Comparison of ENCODE assay signal across 2 cellular contexts in genomic region chr1:207815913-207816312, GRCh38.
TF ChIP-seq lines count a peak whose summit lies in the region.

No MANE protein-coding gene starts in this region.

TF ChIP-seq in liver, 16 proteins besides CTCF, POLR2A, EP300 and RAD21 (continued from another document):
- TF ChIP-seq REST (IDR thresholded peaks at IDR 0.05) (no peak), JUND (IDR thresholded peaks at IDR 0.05) (no peak)

TF ChIP-seq in HepG2, 621 proteins besides CTCF, POLR2A, EP300 and RAD21 (continued from another document):
- TF ChIP-seq ZNF614 (CRISPR knock-in tag; IDR thresholded peaks at IDR 0.05; ENCODE audit: borderline replicate concordance) (no peak), ZNF724P (CRISPR knock-in tag; IDR thresholded peaks at IDR 0.05; ENCODE audit: borderline replicate concordance) (no peak), ZNF276 (CRISPR knock-in tag; IDR thresholded peaks at IDR 0.05; ENCODE audit: low read depth) (no peak), ZNF431 (CRISPR knock-in tag; IDR thresholded peaks at IDR 0.05; ENCODE audit: borderline replicate concordance, low read depth) (no peak), ZNF101 (CRISPR knock-in tag; IDR thresholded peaks at IDR 0.05; ENCODE audit: borderline replicate concordance, low read depth) (no peak), HOXA5 (CRISPR knock-in tag; IDR thresholded peaks at IDR 0.05) (no peak), ZHX1 (CRISPR knock-in tag; IDR thresholded peaks at IDR 0.05; ENCODE audit: low read depth) (no peak), THAP7 (CRISPR knock-in tag; IDR thresholded peaks at IDR 0.05) (no peak), HOXA7 (CRISPR knock-in tag; IDR thresholded peaks at IDR 0.05) (no peak), ZNF33A (CRISPR knock-in tag; IDR thresholded peaks at IDR 0.05; ENCODE audit: borderline replicate concordance) (no peak), TBP (CRISPR knock-in tag; IDR thresholded peaks at IDR 0.05) (no peak), YEATS4 (CRISPR knock-in tag; IDR thresholded peaks at IDR 0.05; ENCODE audit: borderline replicate concordance) (no peak), AHR (CRISPR knock-in tag; IDR thresholded peaks at IDR 0.05) (no peak), ZNF460 (CRISPR knock-in tag; IDR thresholded peaks at IDR 0.05; ENCODE audit: borderline replicate concordance) (no peak)
- TF ChIP-seq, protein P1, sequence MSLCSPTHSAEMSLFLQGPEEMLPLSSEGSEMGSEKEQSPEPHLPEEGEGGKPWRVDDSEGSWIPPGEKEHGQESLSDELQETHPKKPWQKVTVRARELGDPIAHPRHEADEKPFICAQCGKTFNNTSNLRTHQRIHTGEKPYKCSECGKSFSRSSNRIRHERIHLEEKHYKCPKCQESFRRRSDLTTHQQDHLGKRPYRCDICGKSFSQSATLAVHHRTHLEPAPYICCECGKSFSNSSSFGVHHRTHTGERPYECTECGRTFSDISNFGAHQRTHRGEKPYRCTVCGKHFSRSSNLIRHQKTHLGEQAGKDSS (CRISPR knock-in tag; IDR thresholded peaks at IDR 0.05; ENCODE audit: borderline replicate concordance, low read depth) = no peak
- TF ChIP-seq, protein P2, sequence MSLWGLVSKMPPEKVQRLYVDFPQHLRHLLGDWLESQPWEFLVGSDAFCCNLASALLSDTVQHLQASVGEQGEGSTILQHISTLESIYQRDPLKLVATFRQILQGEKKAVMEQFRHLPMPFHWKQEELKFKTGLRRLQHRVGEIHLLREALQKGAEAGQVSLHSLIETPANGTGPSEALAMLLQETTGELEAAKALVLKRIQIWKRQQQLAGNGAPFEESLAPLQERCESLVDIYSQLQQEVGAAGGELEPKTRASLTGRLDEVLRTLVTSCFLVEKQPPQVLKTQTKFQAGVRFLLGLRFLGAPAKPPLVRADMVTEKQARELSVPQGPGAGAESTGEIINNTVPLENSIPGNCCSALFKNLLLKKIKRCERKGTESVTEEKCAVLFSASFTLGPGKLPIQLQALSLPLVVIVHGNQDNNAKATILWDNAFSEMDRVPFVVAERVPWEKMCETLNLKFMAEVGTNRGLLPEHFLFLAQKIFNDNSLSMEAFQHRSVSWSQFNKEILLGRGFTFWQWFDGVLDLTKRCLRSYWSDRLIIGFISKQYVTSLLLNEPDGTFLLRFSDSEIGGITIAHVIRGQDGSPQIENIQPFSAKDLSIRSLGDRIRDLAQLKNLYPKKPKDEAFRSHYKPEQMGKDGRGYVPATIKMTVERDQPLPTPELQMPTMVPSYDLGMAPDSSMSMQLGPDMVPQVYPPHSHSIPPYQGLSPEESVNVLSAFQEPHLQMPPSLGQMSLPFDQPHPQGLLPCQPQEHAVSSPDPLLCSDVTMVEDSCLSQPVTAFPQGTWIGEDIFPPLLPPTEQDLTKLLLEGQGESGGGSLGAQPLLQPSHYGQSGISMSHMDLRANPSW (CRISPR knock-in tag; IDR thresholded peaks at IDR 0.05; ENCODE audit: borderline replicate concordance) = no peak
